8 cellular contexts compared by ENCODE assay signal in genomic region chr4:74632634-74633033, GRCh38.
DNase-seq lines count a peak whose midpoint lies in the region; ATAC-seq and TF ChIP-seq lines count a peak whose summit lies in the region.

No MANE protein-coding gene starts in this region.

- no peaks in the 10 kb centered on the region for H3K27me3 ChIP-seq in adipocyte (replicated peaks; ENCODE audit: control insufficient read depth, insufficient read depth, low read length)

- H3K4me1 ChIP-seq in adipocyte (ENCODE audit: control insufficient read depth, insufficient read depth, low read length): peaks cover 23% of the 10 kb centered on the region

- in situ Hi-C loops in GM13976 (cut with MboI; ENCODE audit: low sequenced_read_pairs, unreplicated experiment): no loop called here

- intact Hi-C loops in posterior vena cava (cut with DNase I): no loop called here

- no peak overlapping the region for H3K9ac ChIP-seq in adipocyte (ENCODE audit: low read length)

- H3K4me3 ChIP-seq in adipocyte (ENCODE audit: low read length): no peak overlapping the region

- TF ChIP-seq CTCF in GM13976 (IDR thresholded peaks at IDR 0.05; ENCODE audit: borderline replicate concordance, control extremely low read depth, extremely low read depth, insufficient read depth, missing control alignments): no peak

- no peak for ATAC-seq in GM19035 (IDR thresholded peaks at IDR 0.05; ENCODE audit: unreplicated experiment)
- no peak for ATAC-seq in GM18868 (IDR thresholded peaks at IDR 0.05; ENCODE audit: unreplicated experiment)

- H3K9me3 ChIP-seq in adipocyte (ENCODE audit: control insufficient read depth, low read length): no peaks in the 10 kb centered on the region

- DNase-seq in CD1c-positive myeloid dendritic cell (ENCODE audit: extremely low spot score) (peak; percentile 57), NCI-H226 (peak; percentile 96), adipocyte (ENCODE audit: low read depth) (peak; percentile 77), posterior vena cava (ENCODE audit: low spot score) (peak; percentile 71), GM13976 (ENCODE audit: low spot score) (no peak), putamen (ENCODE audit: low spot score) (no peak)

- no peaks in the 10 kb centered on the region for H3K36me3 ChIP-seq in adipocyte (ENCODE audit: control insufficient read depth, insufficient read depth, low read length, severe bottlenecking)

Comparison
In these comparisons a context has a peak if more than half of its experiments do, and no peak if none do; other contexts are left out.
1. DNase-seq: peak in CD1c-positive myeloid dendritic cell (single experiment), NCI-H226 (single experiment), adipocyte (single experiment) and posterior vena cava (single experiment); none in GM13976 (single experiment) and putamen (single experiment).